ENCODE assay signal across 22 cellular contexts in the genomic region with DNA sequence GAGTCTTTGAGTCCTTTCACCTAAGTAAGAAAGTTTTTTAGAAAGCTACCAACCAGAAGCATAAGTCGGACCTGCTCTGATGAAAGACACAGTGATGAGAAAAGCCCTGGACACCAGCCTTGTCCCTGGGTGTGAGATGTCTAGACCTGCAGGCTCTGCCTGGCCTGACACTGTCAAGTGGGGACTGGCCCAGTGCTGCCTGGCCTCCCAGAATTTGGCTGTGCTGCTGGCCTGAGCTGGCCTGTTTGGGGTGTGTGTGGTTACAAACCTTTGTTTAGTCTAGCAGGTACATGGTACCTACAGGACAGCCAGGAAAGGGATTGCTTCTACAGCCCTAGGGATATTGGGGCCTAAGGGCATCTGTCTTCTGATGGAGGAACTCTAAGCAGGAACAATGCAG. TPM values are rescaled to one million over a fixed set of nuclear protein-coding genes. Genes with fewer than 3 reads are reported as not detected.
A peak's percentile ranks its signal among the peaks of the same experiment; 100 is the strongest.
DNase-seq lines count a peak whose midpoint lies in the region; ATAC-seq, FAIRE-seq and TF ChIP-seq lines count a peak whose summit lies in the region.
"Had no signal": no experiment of that assay in that cellular context is flagged by ENCODE, and none has a peak within 500 bp of the region (broad histone marks: within the 10 kb centered on the region; RNA-seq: fewer than 3 reads in every experiment).

No MANE protein-coding gene starts in this region.

- H3K4me1 Mint-ChIP-seq in nephron progenitor cell: peaks cover 35% of the 10 kb centered on the region

- H3K36me3 Mint-ChIP-seq in nephron progenitor cell (ENCODE audit: low read depth): peaks cover 78% of the 10 kb centered on the region

- peak; percentile 36 for FAIRE-seq in bronchial epithelial cell (lab: Jason Lieb, UNC)
- FAIRE-seq: A204.1, GM12892, GM19239, H54 had no signal

- peaks cover 83% of the 10 kb centered on the region for H3K9me3 Mint-ChIP-seq in nephron progenitor cell

- dilution Hi-C loops in mammary epithelial cell (cut with HindIII; ENCODE audit: low sequenced_read_pairs): no loop called here

- CTCF ChIA-PET in mammary epithelial cell (lab: Charles Lee; ENCODE audit: low non-redundant PET): no interaction called here

- H3K4me1 ChIP-seq in mammary epithelial cell (ENCODE audit: insufficient read depth, low read length) (peaks cover 14% of the 10 kb centered on the region), breast epithelium (no peaks in the 10 kb centered on the region)
- H3K4me1 ChIP-seq: BE2C had no signal

- ATAC-seq in GM18511 (IDR thresholded peaks at IDR 0.05; ENCODE audit: unreplicated experiment): no peak
- ATAC-seq: GM23338 had no signal

- no peak overlapping the region for H2AFZ ChIP-seq in mammary epithelial cell (ENCODE audit: low read depth, low read length)
- H2AFZ ChIP-seq: GM23338 had no signal

- no TSS peak for BruUV-seq in mammary epithelial cell (replicated peaks; lab: Mats Ljungman, UMichigan)

- H3K9me3 ChIP-seq in mammary epithelial cell (replicated peaks; ENCODE audit: insufficient read depth, low read length) (peaks cover 5% of the 10 kb centered on the region), breast epithelium (peaks cover 15 to 25% of the 10 kb centered on the region in 2 donors)
- H3K9me3 ChIP-seq: BE2C had no signal

- H3K27ac ChIP-seq in mammary epithelial cell (ENCODE audit: insufficient read depth, low read depth, low read length): no peak overlapping the region
- H3K27ac ChIP-seq in breast epithelium: no peak overlapping the region

- H3K27me3 Mint-ChIP-seq in nephron progenitor cell (ENCODE audit: low read depth, poor library complexity): no peaks in the 10 kb centered on the region

- H3K36me3 ChIP-seq in mammary epithelial cell (ENCODE audit: insufficient read depth, low read length) (no peaks in the 10 kb centered on the region), breast epithelium (no peaks in the 10 kb centered on the region), bronchial epithelial cell (ENCODE audit: control insufficient read depth, insufficient read depth, low read length) (no peaks in the 10 kb centered on the region)
- H3K36me3 ChIP-seq: BE2C had no signal

- H3K9ac ChIP-seq in mammary epithelial cell (ENCODE audit: insufficient read depth, low read length): no peak overlapping the region

- peak; percentile 52 for DNase-seq in mammary epithelial cell
- DNase-seq in breast epithelium (ENCODE audit: low spot score in 2 of 2): no peak
- DNase-seq in bronchial epithelial cell (ENCODE audit: low read depth): peak; percentile 10
- no peak for DNase-seq in nephron progenitor cell
- DNase-seq in ureter (ENCODE audit: low spot score): peak; percentile 2
- no peak for DNase-seq in NCI-H345 (lab: John Stamatoyannopoulos, UW)
- DNase-seq: ACHN; BE2C; C1 segment of cervical spinal cord; CD4-positive, CD25-positive, alpha-beta regulatory T cell; CD8-positive, alpha-beta memory T cell; COR-L47; DMS 273 treated with DMSO at 0.1 percent for 48 hours; DMS53; GDM1; HCEC 1CT had no signal

- peak overlapping the region; percentile 99 for H3K27ac Mint-ChIP-seq in nephron progenitor cell
- H3K27ac Mint-ChIP-seq: CD4-positive, CD25-positive, alpha-beta regulatory T cell; CD8-positive, alpha-beta memory T cell; GM23338 had no signal

- WGBS in mammary epithelial cell (ENCODE audit: low coverage, missing lambda C conversion rate): 0% methylated on average over 1 of the region's 1 CpG

- H3K4me3 ChIP-seq in mammary epithelial cell (replicated peaks in 1 of 3; ENCODE audit: insufficient read depth in 1 of 3, low read depth in 2 of 3, low read length in 3 of 3) (no peak overlapping the region), breast epithelium (no peak overlapping the region), bronchial epithelial cell (ENCODE audit: low read depth, low read length) (no peak overlapping the region)
- H3K4me3 ChIP-seq: GM23338 had no signal

- no peak for TF ChIP-seq POLR2A in breast epithelium (IDR thresholded peaks at IDR 0.05)

- no peak for TF ChIP-seq CTCF in mammary epithelial cell (conservative IDR thresholded peaks at IDR 0.05 in 1 of 2, IDR thresholded peaks at IDR 0.05 in 1 of 2; ENCODE audit: extremely low read depth in 1 of 2, insufficient read depth in 1 of 2, low read depth in 1 of 2, low read length in 2 of 2)
- TF ChIP-seq CTCF in breast epithelium (IDR thresholded peaks at IDR 0.05): no peak
- TF ChIP-seq CTCF in bronchial epithelial cell (IDR thresholded peaks at IDR 0.05; ENCODE audit: insufficient read depth, low read length, severe bottlenecking): no peak
- no peak for TF ChIP-seq CTCF in nephron progenitor cell (IDR thresholded peaks at IDR 0.05)

- intact Hi-C loops in mammary epithelial cell (cut with micrococcal nuclease): no loop called here
- intact Hi-C loops in breast epithelium (cut with DNase I; ENCODE audit: low total_unique reads): no loop called here

- H3K4me2 ChIP-seq in mammary epithelial cell (ENCODE audit: insufficient read depth, low read depth, low read length): no peak overlapping the region
- H3K4me2 ChIP-seq: GM23338 had no signal

- no peaks in the 10 kb centered on the region for H4K20me1 ChIP-seq in mammary epithelial cell (ENCODE audit: insufficient read depth, low read length)

- peak overlapping the region; percentile 45 for H3K4me3 Mint-ChIP-seq in nephron progenitor cell
- H3K4me3 Mint-ChIP-seq: CD4-positive, CD25-positive, alpha-beta regulatory T cell; CD8-positive, alpha-beta memory T cell; GM23338 had no signal

- H3K79me2 ChIP-seq in mammary epithelial cell (ENCODE audit: insufficient read depth, low read length): no peaks in the 10 kb centered on the region

- no peaks in the 10 kb centered on the region for H3K27me3 ChIP-seq in mammary epithelial cell (ENCODE audit: insufficient read depth, low read length)
- H3K27me3 ChIP-seq in breast epithelium: no peaks in the 10 kb centered on the region
- no peaks in the 10 kb centered on the region for H3K27me3 ChIP-seq in bronchial epithelial cell (ENCODE audit: control insufficient read depth, insufficient read depth, low read length)
- H3K27me3 ChIP-seq: BE2C had no signal

- in situ Hi-C loops in mammary epithelial cell (cut with MboI; ENCODE audit: low sequenced_read_pairs in 2 of 2): no loop called here

RNA-seq across cellular contexts. Expression of a gene that starts 48.3 kb away (rescaled TPM):
- total RNA-seq in mammary epithelial cell (10 to 100 TPM; 26.8 to 49.5 TPM), breast epithelium (10 to 100 TPM; 11.2 to 18.7 (median 18.4) TPM), bronchial epithelial cell (41.9 and 70.2 TPM in 2 replicates), ureter (26.2 TPM)
- 31.6 TPM for polyA plus RNA-seq in mammary epithelial cell
- polyA minus RNA-seq in mammary epithelial cell: 109 TPM

Comparison
In these comparisons a context has a peak if more than half of its experiments do, and no peak if none do; other contexts are left out.
1. DNase-seq: peak in mammary epithelial cell (single experiment), bronchial epithelial cell (single experiment) and ureter (single experiment); none in breast epithelium (0 of 2), nephron progenitor cell (single experiment) and NCI-H345 (single experiment).